ENCODE assay signal across 13 cellular contexts in genomic region chr3:195899701-195900425, GRCh38. TPM values are rescaled to one million over a fixed set of nuclear protein-coding genes. Genes with fewer than 3 reads are reported as not detected.
DNase-seq lines count a peak whose midpoint lies in the region; ATAC-seq and TF ChIP-seq lines count a peak whose summit lies in the region.
"Had no signal": no experiment of that assay in that cellular context is flagged by ENCODE, and none has a peak within 500 bp of the region (broad histone marks: within the 10 kb centered on the region; RNA-seq: fewer than 3 reads in every experiment).

No MANE protein-coding gene starts in this region.

- H2AK5ac ChIP-seq in mesenchymal stem cell (ENCODE audit: low read length, severe bottlenecking) = no peak overlapping the region

- DNase-seq in right atrium auricular region (ENCODE audit: low spot score) (no peak), Right ventricle myocardium superior (no peak), mesenchymal stem cell (no peak), GOT3 (lab: John Stamatoyannopoulos, UW) (no peak), NCI-H1417 treated with DMSO at 0.1 percent for 48 hours (lab: John Stamatoyannopoulos, UW) (no peak)
- no peak for DNase-seq in activated naive CD8-positive, alpha-beta T cell treated with anti-CD3 and anti-CD28 coated beads, Interleukin-2, amount 10 ng/mL, durations not matched to agents 7 days and 5 days
- DNase-seq in activated CD4-positive, CD25-positive, alpha-beta regulatory T cell treated with anti-CD3 and anti-CD28 coated beads, Interleukin-2, amount 50 U/mL, for 72 hours = no peak
- DNase-seq: amniotic stem cell, BE2C, Karpas-422 had no signal

- H3K27me3 Mint-ChIP-seq in activated naive CD8-positive, alpha-beta T cell treated with anti-CD3 and anti-CD28 coated beads, Interleukin-2, amount 10 ng/mL, durations not matched to agents 7 days and 5 days = no peaks in the 10 kb centered on the region

- TF ChIP-seq CTCF in right atrium auricular region (IDR thresholded peaks at IDR 0.05) = no peak

- peak overlapping the region; percentile 65 for H3K4me3 Mint-ChIP-seq in activated naive CD8-positive, alpha-beta T cell treated with anti-CD3 and anti-CD28 coated beads, Interleukin-2, amount 10 ng/mL, durations not matched to agents 7 days and 5 days

- POLR2A ChIA-PET in activated naive CD8-positive, alpha-beta T cell treated with anti-CD3 and anti-CD28 coated beads, Interleukin-2, amount 10 ng/mL, durations not matched to agents 7 days and 5 days (lab: Charles Lee) = interaction anchor here (0.7 to 10.0 kb wide), 2 partner anchors 7 to 9 kb away, joined by 5 to 172 read pairs; partner anchors contain the start of gene TNK2

- no peak overlapping the region for H2AFZ ChIP-seq in mesenchymal stem cell (ENCODE audit: low read depth, low read length)
- H2AFZ ChIP-seq: GM23248 had no signal

- H3K4me1 ChIP-seq in right atrium auricular region (peaks cover 0 to 66% of the 10 kb centered on the region in 2 donors), mesenchymal stem cell (ENCODE audit: control insufficient read depth, insufficient read depth, low read depth, low read length) (peaks cover 38% of the 10 kb centered on the region)

- H3K79me1 ChIP-seq in mesenchymal stem cell (replicated peaks; ENCODE audit: low read length, poor library complexity, severe bottlenecking) = peaks cover 32% of the 10 kb centered on the region

- no peak overlapping the region for H3K9ac ChIP-seq in mesenchymal stem cell (ENCODE audit: low read length)
- H3K9ac ChIP-seq: GM23248 had no signal

- H3K36me3 ChIP-seq in right atrium auricular region = no peaks in the 10 kb centered on the region
- H3K36me3 ChIP-seq in mesenchymal stem cell (ENCODE audit: control insufficient read depth in 1 of 2, insufficient read depth in 2 of 2, low read depth in 1 of 2, low read length in 2 of 2) = no peaks in the 10 kb centered on the region
- H3K36me3 ChIP-seq: BE2C, stomach had no signal

- H2BK12ac ChIP-seq in mesenchymal stem cell (ENCODE audit: low read length in 2 of 2) = peak overlapping the region in 1 of 2 experiments; percentile 63

- H4K8ac ChIP-seq in mesenchymal stem cell (ENCODE audit: low read length) = no peak overlapping the region

- no peaks in the 10 kb centered on the region for H3K9me3 ChIP-seq in right atrium auricular region
- H3K9me3 ChIP-seq in mesenchymal stem cell (ENCODE audit: control insufficient read depth, low read length) = no peaks in the 10 kb centered on the region
- H3K9me3 ChIP-seq: BE2C, stomach had no signal

- H3K23ac ChIP-seq in mesenchymal stem cell (ENCODE audit: low read length in 2 of 2) = no peak overlapping the region

- intact Hi-C loops in Right ventricle myocardium superior (cut with DNase I) = no loop called here

- no peak overlapping the region for H3K4me3 ChIP-seq in right atrium auricular region
- no peak overlapping the region for H3K4me3 ChIP-seq in mesenchymal stem cell (ENCODE audit: insufficient read depth in 1 of 2, low read depth in 1 of 2, low read length in 2 of 2)
- H3K4me3 ChIP-seq: GM23248, stomach had no signal

- H3K27me3 ChIP-seq in right atrium auricular region (no peaks in the 10 kb centered on the region), mesenchymal stem cell (ENCODE audit: control insufficient read depth in 1 of 2, insufficient read depth in 1 of 2, low read length in 2 of 2) (no peaks in the 10 kb centered on the region)
- H3K27me3 ChIP-seq: BE2C, stomach had no signal

- 93% methylated on average over 15 of the region's 15 CpGs for WGBS in mesenchymal stem cell

- H4K91ac ChIP-seq in mesenchymal stem cell (ENCODE audit: low read length) = no peak overlapping the region

- H3K4me2 ChIP-seq in mesenchymal stem cell (ENCODE audit: low read length, poor library complexity, severe bottlenecking) = no peak overlapping the region

- peak overlapping the region; percentile 78 for H3K27ac Mint-ChIP-seq in activated naive CD8-positive, alpha-beta T cell treated with anti-CD3 and anti-CD28 coated beads, Interleukin-2, amount 10 ng/mL, durations not matched to agents 7 days and 5 days

- no peak overlapping the region for H2BK15ac ChIP-seq in mesenchymal stem cell (ENCODE audit: low read depth, poor library complexity, severe bottlenecking)

- no peak overlapping the region for H2BK5ac ChIP-seq in mesenchymal stem cell (ENCODE audit: low read depth, low read length, poor library complexity, severe bottlenecking)

- no peak overlapping the region for H3K18ac ChIP-seq in mesenchymal stem cell (ENCODE audit: low read depth in 1 of 2, low read length in 2 of 2)

- peak overlapping the region; percentile 57 for H2BK120ac ChIP-seq in mesenchymal stem cell (ENCODE audit: low read depth, low read length)

- H3K9me3 Mint-ChIP-seq in activated naive CD8-positive, alpha-beta T cell treated with anti-CD3 and anti-CD28 coated beads, Interleukin-2, amount 10 ng/mL, durations not matched to agents 7 days and 5 days = no peaks in the 10 kb centered on the region

- H3K4me1 Mint-ChIP-seq in activated naive CD8-positive, alpha-beta T cell treated with anti-CD3 and anti-CD28 coated beads, Interleukin-2, amount 10 ng/mL, durations not matched to agents 7 days and 5 days = peaks cover 66% of the 10 kb centered on the region

- no peak overlapping the region for H3K4ac ChIP-seq in mesenchymal stem cell (ENCODE audit: low read depth in 1 of 2, low read length in 2 of 2)

- ATAC-seq in Right ventricle myocardium superior (ENCODE audit: poor library complexity) (no peak), HG03108 (IDR thresholded peaks at IDR 0.05; ENCODE audit: unreplicated experiment) (no peak)
- ATAC-seq in activated naive CD8-positive, alpha-beta T cell treated with anti-CD3 and anti-CD28 coated beads, Interleukin-2, amount 10 ng/mL, durations not matched to agents 7 days and 5 days (ENCODE audit: low read depth) = no peak

- peak overlapping the region in 1 of 2 experiments; percentile 13 for H3K14ac ChIP-seq in mesenchymal stem cell (ENCODE audit: low read length in 2 of 2)

- H3K27ac ChIP-seq in right atrium auricular region = peak overlapping the region; percentile 66 to 80
- H3K27ac ChIP-seq in mesenchymal stem cell (ENCODE audit: low read length, poor library complexity, severe bottlenecking) = no peak overlapping the region
- H3K27ac ChIP-seq: GM23248 had no signal

- H3K36me3 Mint-ChIP-seq in activated naive CD8-positive, alpha-beta T cell treated with anti-CD3 and anti-CD28 coated beads, Interleukin-2, amount 10 ng/mL, durations not matched to agents 7 days and 5 days = peaks cover 24% of the 10 kb centered on the region

RNA-seq across cellular contexts. Expression of gene TNK2, which starts 8.5 kb away (rescaled TPM):
- total RNA-seq in right atrium auricular region (10 to 100 TPM; 26.5 to 38.6 TPM), Right ventricle myocardium superior (26.7 TPM)
- total RNA-seq in activated naive CD8-positive, alpha-beta T cell treated with anti-CD3 and anti-CD28 coated beads, Interleukin-2, amount 10 ng/mL, durations not matched to agents 7 days and 5 days = 100 to 1,000 TPM; 136 to 166 TPM
- 11.7 TPM for polyA plus RNA-seq in mesenchymal stem cell (2013, experiment 1 of 2)
- 11.4 TPM for polyA plus RNA-seq in mesenchymal stem cell (2013, experiment 2 of 2)
